In the genomic region with DNA sequence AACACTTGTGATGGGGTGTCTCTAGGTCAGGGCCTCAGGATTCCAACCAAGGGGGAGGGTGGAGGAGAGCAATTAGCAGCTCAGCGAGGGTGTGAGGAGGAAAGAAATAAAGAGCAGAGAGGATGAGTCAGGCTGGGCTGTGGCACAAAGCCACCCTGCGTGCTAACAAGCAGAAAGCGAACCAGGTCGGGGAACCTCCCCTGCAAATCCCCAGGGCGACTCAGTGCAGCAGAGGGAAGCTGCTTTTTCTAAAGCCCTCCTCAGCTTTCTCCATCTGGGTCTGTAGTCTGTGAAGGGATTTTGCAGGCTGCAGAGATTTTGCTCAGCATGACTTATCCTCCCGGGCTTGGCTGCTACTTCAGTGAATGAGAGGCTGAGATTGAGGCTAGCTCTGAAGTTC, we compare ENCODE assay signal across 1 cellular context.
TF ChIP-seq lines count a peak whose summit lies in the region.

No MANE protein-coding gene starts in this region.

TF ChIP-seq in GM23338, 12 proteins besides CTCF, POLR2A, EP300 and RAD21 (continued from another document):
- no peak for TF ChIP-seq REST (IDR thresholded peaks at IDR 0.05; ENCODE audit: unreplicated experiment)
- no peak for TF ChIP-seq JUNB (IDR thresholded peaks at IDR 0.05; ENCODE audit: unreplicated experiment)
- no peak for TF ChIP-seq POLR2AphosphoS5 (IDR thresholded peaks at IDR 0.05; ENCODE audit: low read depth)
- no peak for TF ChIP-seq NANOG (IDR thresholded peaks at IDR 0.05; ENCODE audit: borderline replicate concordance)
- TF ChIP-seq STAT1 (IDR thresholded peaks at IDR 0.05; ENCODE audit: unreplicated experiment) = no peak
- TF ChIP-seq, protein P1, sequence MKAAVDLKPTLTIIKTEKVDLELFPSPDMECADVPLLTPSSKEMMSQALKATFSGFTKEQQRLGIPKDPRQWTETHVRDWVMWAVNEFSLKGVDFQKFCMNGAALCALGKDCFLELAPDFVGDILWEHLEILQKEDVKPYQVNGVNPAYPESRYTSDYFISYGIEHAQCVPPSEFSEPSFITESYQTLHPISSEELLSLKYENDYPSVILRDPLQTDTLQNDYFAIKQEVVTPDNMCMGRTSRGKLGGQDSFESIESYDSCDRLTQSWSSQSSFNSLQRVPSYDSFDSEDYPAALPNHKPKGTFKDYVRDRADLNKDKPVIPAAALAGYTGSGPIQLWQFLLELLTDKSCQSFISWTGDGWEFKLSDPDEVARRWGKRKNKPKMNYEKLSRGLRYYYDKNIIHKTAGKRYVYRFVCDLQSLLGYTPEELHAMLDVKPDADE (IDR thresholded peaks at IDR 0.05) = no peak
